8 cellular contexts compared by ENCODE assay signal in genomic region chr5:77490945-77491344, GRCh38. TPM values are rescaled to one million over a fixed set of nuclear protein-coding genes. Genes with fewer than 3 reads are reported as not detected.
DNase-seq lines count a peak whose midpoint lies in the region; ATAC-seq, FAIRE-seq and TF ChIP-seq lines count a peak whose summit lies in the region.
"Not testable (repeated sequence)": the region's sequence is repeated elsewhere in the genome, so short reads cannot be mapped to it uniquely, and the experiment has no call there.

No MANE protein-coding gene starts in this region.

- H3K9me3 Mint-ChIP-seq in astrocyte (ENCODE audit: unreplicated experiment); progenitor cell of endocrine pancreas (ENCODE audit: low read depth): not testable (repeated sequence)

- peak overlapping the region; percentile 99 for H3K27ac Mint-ChIP-seq in astrocyte (ENCODE audit: unreplicated experiment)
- H3K27ac Mint-ChIP-seq in progenitor cell of endocrine pancreas = peak overlapping the region; percentile 96

- H3K27ac ChIP-seq in astrocyte (ENCODE audit: low read depth, low read length) (peak overlapping the region; percentile 91), right lobe of liver (peak overlapping the region in 2 of 3 donors; percentile 89 to 94), uterus (peak overlapping the region; percentile 91 to 97)

- not testable (repeated sequence) for TF ChIP-seq CTCF in astrocyte (IDR thresholded peaks at IDR 0.05; ENCODE audit: insufficient read depth, low read depth, low read length); right lobe of liver (IDR thresholded peaks at IDR 0.05); progenitor cell of endocrine pancreas (IDR thresholded peaks at IDR 0.05; ENCODE audit: unreplicated experiment); uterus (IDR thresholded peaks at IDR 0.05)

- ATAC-seq in right lobe of liver = not testable (repeated sequence)

- not testable (repeated sequence) for H3K27me3 ChIP-seq in astrocyte (ENCODE audit: insufficient read depth, low read length); right lobe of liver; uterus

- FAIRE-seq in astrocyte (lab: Jason Lieb, UNC) = not testable (repeated sequence)

- H3K36me3 ChIP-seq in astrocyte (ENCODE audit: insufficient read depth, low read length); right lobe of liver; uterus: not testable (repeated sequence)

- not testable (repeated sequence) for H3K36me3 Mint-ChIP-seq in astrocyte (ENCODE audit: low read depth, unreplicated experiment); progenitor cell of endocrine pancreas (ENCODE audit: insufficient read depth)

- H3K4me2 ChIP-seq in astrocyte (ENCODE audit: low read length) = peak overlapping the region; percentile 76

- H3K4me1 ChIP-seq in astrocyte (ENCODE audit: insufficient read depth, low read length) = peaks cover 10% of the 10 kb centered on the region
- H3K4me1 ChIP-seq in right lobe of liver = peaks cover 0 to 12% (median 0%) of the 10 kb centered on the region in 4 donors
- not testable (repeated sequence) for H3K4me1 ChIP-seq in uterus

- H3K4me1 Mint-ChIP-seq in astrocyte (ENCODE audit: low read depth, unreplicated experiment); progenitor cell of endocrine pancreas (ENCODE audit: low read depth): not testable (repeated sequence)

- peak overlapping the region; percentile 94 for H3K9ac ChIP-seq in astrocyte (ENCODE audit: low read length)

- peak overlapping the region; percentile 91 for H3K4me3 ChIP-seq in astrocyte (ENCODE audit: insufficient read depth, low read depth, low read length)
- H3K4me3 ChIP-seq in right lobe of liver = peak overlapping the region; percentile 72 to 79 (median 74)
- peak overlapping the region; percentile 57 to 91 for H3K4me3 ChIP-seq in uterus

- peaks cover 14% of the 10 kb centered on the region for H4K20me1 ChIP-seq in astrocyte (ENCODE audit: insufficient read depth, low read length)

- peaks cover 51% of the 10 kb centered on the region for H3K79me2 ChIP-seq in astrocyte (ENCODE audit: insufficient read depth, low read length)

- WGBS in right lobe of liver (ENCODE audit: insufficient coverage, low coverage, low lambda C conversion rate, missing lambda C conversion rate) = 24% methylated on average over 8 of the region's 8 CpGs

- H2AFZ ChIP-seq in astrocyte (ENCODE audit: low read depth, low read length) = peak overlapping the region; percentile 43

- not testable (repeated sequence) for H3K27me3 Mint-ChIP-seq in astrocyte (ENCODE audit: low read depth, unreplicated experiment)
- H3K27me3 Mint-ChIP-seq in progenitor cell of endocrine pancreas = peaks cover 23% of the 10 kb centered on the region

- DNase-seq in ELR (ENCODE audit: low read depth) (peak; percentile 34), M059J (ENCODE audit: low read depth) (peak; percentile 16), UCSD-AML1 (lab: John Stamatoyannopoulos, UW; ENCODE audit: unreplicated experiment) (peak; percentile 23), astrocyte (ENCODE audit: low read depth) (peak; percentile 0), fibroblast of gingiva (ENCODE audit: low read depth) (peak; percentile 8)
- DNase-seq in right lobe of liver; progenitor cell of endocrine pancreas (ENCODE audit: low spot score, unreplicated experiment); uterus: not testable (repeated sequence)

- H3K9me3 ChIP-seq in astrocyte (ENCODE audit: insufficient read depth, low read depth, low read length); right lobe of liver; uterus: not testable (repeated sequence)

- TF ChIP-seq POLR2A in right lobe of liver (IDR thresholded peaks at IDR 0.05); uterus (IDR thresholded peaks at IDR 0.05): not testable (repeated sequence)

- intact Hi-C loops in right lobe of liver (cut with DNase I); uterus (cut with DNase I; ENCODE audit: low total_unique reads): not testable (repeated sequence)

- peak overlapping the region; percentile 96 for H3K4me3 Mint-ChIP-seq in astrocyte (ENCODE audit: unreplicated experiment)
- peak overlapping the region; percentile 84 for H3K4me3 Mint-ChIP-seq in progenitor cell of endocrine pancreas (ENCODE audit: low read depth)

RNA-seq across cellular contexts. Expression of gene WDR41, which starts 1.2 kb away (rescaled TPM):
- 38.4 and 65.0 TPM in 2 replicates for total RNA-seq in M059J (2014; rRNA removed; shearing (Covaris generic))
- total RNA-seq in astrocyte = 115 and 132 TPM in 2 replicates
- 10 to 100 TPM; 12.9 to 17.7 (median 17.6) TPM for total RNA-seq in right lobe of liver
- 56.3 and 58.4 TPM in 2 replicates for total RNA-seq in progenitor cell of endocrine pancreas
- 100 to 1,000 TPM in 3 of 4 donors, 10 to 100 TPM in 1; 82.7 to 161 (median 126) TPM for total RNA-seq in uterus
